In the genomic region with DNA sequence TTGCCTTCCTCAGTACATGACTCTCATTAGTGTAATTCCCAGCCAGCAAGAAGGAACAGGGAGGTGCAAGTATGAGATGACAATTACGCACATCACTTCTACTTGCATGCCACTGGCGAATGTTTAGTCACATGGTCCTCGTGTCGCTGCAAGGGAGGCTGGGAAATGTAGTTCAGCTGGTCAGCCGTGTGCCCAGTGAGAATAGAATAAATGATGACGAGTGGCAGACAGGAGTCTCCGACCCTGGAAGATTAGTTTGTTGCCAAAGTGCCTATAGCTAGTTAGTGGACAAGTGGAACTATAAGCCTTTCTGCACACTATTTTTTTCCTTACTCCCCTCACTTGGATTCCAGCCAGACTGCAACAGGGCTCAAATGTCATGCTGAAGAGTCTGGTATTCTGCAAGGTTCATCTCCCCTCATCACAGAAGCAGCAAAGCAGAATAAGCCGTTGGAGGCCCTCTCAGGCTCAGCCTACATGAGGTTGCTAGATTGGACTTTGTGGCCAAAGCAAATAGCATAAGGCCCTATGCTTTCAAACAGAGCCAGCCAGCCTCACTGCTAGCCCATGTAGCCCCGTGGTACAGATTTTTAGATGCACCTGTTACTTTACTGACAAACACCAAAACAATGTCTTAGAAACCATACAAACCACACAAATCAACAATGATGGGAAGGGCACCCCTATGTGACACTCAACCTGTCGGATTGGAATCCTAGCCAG, we compare ENCODE assay signal across 9 cellular contexts. TPM values are rescaled to one million over a fixed set of nuclear protein-coding genes. Genes with fewer than 3 reads are reported as not detected.
DNase-seq lines count a peak whose midpoint lies in the region; ATAC-seq, FAIRE-seq and TF ChIP-seq lines count a peak whose summit lies in the region.
"Had no signal": no experiment of that assay in that cellular context is flagged by ENCODE, and none has a peak within 500 bp of the region (broad histone marks: within the 10 kb centered on the region; RNA-seq: fewer than 3 reads in every experiment).

No MANE protein-coding gene starts in this region.

- intact Hi-C loops in esophagus muscularis mucosa (cut with DNase I) = no loop called here

- H3K9me3 ChIP-seq in esophagus muscularis mucosa = no peaks in the 10 kb centered on the region

- TF ChIP-seq POLR2A in H54 (IDR thresholded peaks at IDR 0.05; ENCODE audit: low read depth, low read length) = no peak
- no peak for TF ChIP-seq POLR2A in esophagus muscularis mucosa (IDR thresholded peaks at IDR 0.05; ENCODE audit: low read depth)

- H3K36me3 ChIP-seq in esophagus muscularis mucosa = no peaks in the 10 kb centered on the region

- peaks cover 16 to 22% (median 19%) of the 10 kb centered on the region in 4 donors for H3K4me1 ChIP-seq in esophagus muscularis mucosa

- WGBS in esophagus muscularis mucosa = 43% methylated on average over 10 of the region's 10 CpGs

- no peak overlapping the region for H3K27ac ChIP-seq in esophagus muscularis mucosa (replicated peaks in 1 of 4)

- TF ChIP-seq CTCF in esophagus muscularis mucosa (IDR thresholded peaks at IDR 0.05) = no peak

- no peak overlapping the region for H3K4me3 ChIP-seq in esophagus muscularis mucosa

- peak; percentile 70 for FAIRE-seq in H54 (lab: Jason Lieb, UNC)

- peak; percentile 41 for DNase-seq in AG20443 (ENCODE audit: low spot score)
- peak; percentile 82 for DNase-seq in H54 (ENCODE audit: insufficient read length, low spot score)
- peak; percentile 43 for DNase-seq in NCI-H82 treated with DMSO at 0.1 percent for 48 hours (lab: John Stamatoyannopoulos, UW; ENCODE audit: unreplicated experiment)
- DNase-seq in esophagus muscularis mucosa (ENCODE audit: extremely low spot score) = peak; percentile 86
- DNase-seq in activated CD8-positive, alpha-beta memory T cell treated with anti-CD3 and anti-CD28 coated beads, Interleukin-2, amount 50 U/mL, for 48 hours = no peak
- no peak for DNase-seq in 8988T
- DNase-seq in LoVo (ENCODE audit: low spot score) = no peak

- no peak for ATAC-seq in GM21737 (IDR thresholded peaks at IDR 0.05; ENCODE audit: unreplicated experiment)

- no peak for TF ChIP-seq EP300 in esophagus muscularis mucosa (IDR thresholded peaks at IDR 0.05)

- H3K27me3 ChIP-seq in esophagus muscularis mucosa = peaks cover 0 to 88% (median 36%) of the 10 kb centered on the region in 4 donors

RNA-seq across cellular contexts. Expression of a gene that starts 9.7 kb away (rescaled TPM):
- not detected for total RNA-seq in esophagus muscularis mucosa
- total RNA-seq: T-helper 2 cell treated with Interferon-gamma antibody and Interleukin-4, amounts not matched to agents 100 ng/mL and 5 ng/mL, for 36 hours had no signal

RNA-seq across cellular contexts. Expression of a gene that starts 29.4 kb away (rescaled TPM):
- 10 to 100 TPM; 17.2 to 32.0 (median 25.6) TPM for total RNA-seq in esophagus muscularis mucosa

Comparison
In these comparisons a context has a peak if more than half of its experiments do, and no peak if none do; other contexts are left out.
1. DNase-seq: peak in AG20443 (single experiment), H54 (single experiment), NCI-H82 treated with DMSO at 0.1 percent for 48 hours (single experiment) and esophagus muscularis mucosa (single experiment); none in activated CD8-positive, alpha-beta memory T cell treated with anti-CD3 and anti-CD28 coated beads, Interleukin-2, amount 50 U/mL, for 48 hours (single experiment), 8988T (single experiment) and LoVo (single experiment).